Comparison of ENCODE assay signal across 2 cellular contexts in the genomic region with DNA sequence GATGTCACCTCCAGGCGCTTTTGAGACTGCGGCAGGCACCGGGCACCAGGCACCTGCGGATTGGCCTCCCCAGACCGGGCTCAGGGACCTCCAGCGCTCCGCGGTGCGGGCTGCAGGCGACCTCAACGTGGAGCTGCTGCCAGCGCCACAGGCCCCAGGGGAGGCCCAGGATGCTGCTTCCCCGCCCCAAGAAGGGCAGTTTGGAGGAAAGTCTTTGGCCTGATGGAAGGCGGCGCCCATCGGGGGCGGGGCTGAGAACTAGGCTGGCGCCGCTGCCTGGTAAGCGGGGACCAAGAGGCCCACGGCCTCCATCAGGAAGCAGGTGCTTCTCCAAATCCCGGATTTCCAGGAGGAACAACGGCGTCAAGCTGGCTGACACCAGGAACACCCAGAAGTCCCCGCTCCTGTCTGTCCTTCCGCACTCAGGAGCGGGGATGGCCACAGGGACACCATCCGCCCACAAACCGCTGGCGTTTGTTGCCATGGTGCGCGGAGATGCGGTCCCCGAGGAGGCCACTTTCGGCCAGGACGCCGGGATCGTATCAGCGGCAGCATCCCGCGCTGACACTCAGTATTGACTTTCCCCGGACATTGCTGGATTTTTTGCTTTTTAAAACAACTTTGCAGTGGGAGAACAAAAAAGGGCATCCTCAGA. TPM values are rescaled to one million over a fixed set of nuclear protein-coding genes. Genes with fewer than 3 reads are reported as not detected.
"Had no signal": no experiment of that assay in that cellular context is flagged by ENCODE, and none has a peak within 500 bp of the region (broad histone marks: within the 10 kb centered on the region; RNA-seq: fewer than 3 reads in every experiment).

No MANE protein-coding gene starts in this region.

RNA-seq across cellular contexts. Expression of a gene that starts 56.3 kb away (rescaled TPM):
- total RNA-seq: G401, GM12878 had no signal
- polyA plus RNA-seq: GM12878 had no signal
